Comparison of ENCODE assay signal across 10 cellular contexts in genomic region chr4:123832173-123833026, GRCh38.
A peak's percentile ranks its signal among the peaks of the same experiment; 100 is the strongest.
DNase-seq lines count a peak whose midpoint lies in the region; ATAC-seq and TF ChIP-seq lines count a peak whose summit lies in the region.
"Had no signal": no experiment of that assay in that cellular context is flagged by ENCODE, and none has a peak within 500 bp of the region (broad histone marks: within the 10 kb centered on the region; RNA-seq: fewer than 3 reads in every experiment).

No MANE protein-coding gene starts in this region.

- ATAC-seq in HG03442 (IDR thresholded peaks at IDR 0.05; ENCODE audit: unreplicated experiment) = no peak

- H3K9me3 ChIP-seq in SJSA1 (replicated peaks) (no peaks in the 10 kb centered on the region), HAP-1 (no peaks in the 10 kb centered on the region)

- H3K27me3 ChIP-seq in SJSA1 (replicated peaks) (no peaks in the 10 kb centered on the region), HAP-1 (ENCODE audit: low read depth) (no peaks in the 10 kb centered on the region)

- no peak overlapping the region for H3K4me3 ChIP-seq in AG09309 (ENCODE audit: control insufficient read depth, low read depth, low read length)
- no peak overlapping the region for H3K4me3 ChIP-seq in SJSA1
- no peak overlapping the region for H3K4me3 ChIP-seq in fibroblast of pulmonary artery (replicated peaks; ENCODE audit: low read depth, low read length)
- H3K4me3 ChIP-seq in HAP-1 = no peak overlapping the region

- peak overlapping the region; percentile 99 for H3K27ac ChIP-seq in SJSA1

- in situ Hi-C loops in HAP-1 (cut with MboI; ENCODE audit: low sequenced_read_pairs) = no loop called here

- no peak for TF ChIP-seq CTCF in AG09309 (IDR thresholded peaks at IDR 0.05; ENCODE audit: control insufficient read depth, insufficient read depth, low read depth, low read length, missing control alignments)
- no peak for TF ChIP-seq CTCF in fibroblast of pulmonary artery (IDR thresholded peaks at IDR 0.05; ENCODE audit: low read length, missing control alignments)

- peaks cover 42% of the 10 kb centered on the region for H3K4me1 ChIP-seq in SJSA1 (replicated peaks)
- peaks cover 2% of the 10 kb centered on the region; the same call in 1 of the 2 replicates for H3K4me1 ChIP-seq in HAP-1

- H3K36me3 ChIP-seq in SJSA1 = no peaks in the 10 kb centered on the region
- no peaks in the 10 kb centered on the region; the same call in 1 of the 2 replicates for H3K36me3 ChIP-seq in HAP-1 (replicated peaks)

- DNase-seq in AG09309 (ENCODE audit: low read depth) = peak; percentile 99
- DNase-seq in SJSA1 (ENCODE audit: low read depth in 1 of 2, low spot score in 2 of 2) = peak; percentile 88 to 99
- peak; percentile 100 for DNase-seq in fibroblast of pulmonary artery (ENCODE audit: low read depth)
- peak; percentile 99 for DNase-seq in non-pigmented ciliary epithelial cell (ENCODE audit: low read depth)
- DNase-seq in HAP-1 (ENCODE audit: low spot score in 2 of 2) = no peak
- no peak for DNase-seq in inferior parietal cortex (ENCODE audit: extremely low spot score)
- no peak for DNase-seq in hippocampal formation (lab: John Stamatoyannopoulos, UW)
- DNase-seq: activated naive CD4-positive, alpha-beta T cell treated with anti-CD3 and anti-CD28 coated beads for 36 hours; NCI-H510A treated with DMSO at 0.1 percent for 48 hours had no signal

Comparison
In these comparisons a context has a peak if more than half of its experiments do, and no peak if none do; other contexts are left out.
1. DNase-seq: peak in AG09309 (single experiment), SJSA1 (2 of 2), fibroblast of pulmonary artery (single experiment) and non-pigmented ciliary epithelial cell (single experiment); none in HAP-1 (0 of 2), inferior parietal cortex (single experiment) and hippocampal formation (0 of 2).